23 cellular contexts compared by ENCODE assay signal in the genomic region with DNA sequence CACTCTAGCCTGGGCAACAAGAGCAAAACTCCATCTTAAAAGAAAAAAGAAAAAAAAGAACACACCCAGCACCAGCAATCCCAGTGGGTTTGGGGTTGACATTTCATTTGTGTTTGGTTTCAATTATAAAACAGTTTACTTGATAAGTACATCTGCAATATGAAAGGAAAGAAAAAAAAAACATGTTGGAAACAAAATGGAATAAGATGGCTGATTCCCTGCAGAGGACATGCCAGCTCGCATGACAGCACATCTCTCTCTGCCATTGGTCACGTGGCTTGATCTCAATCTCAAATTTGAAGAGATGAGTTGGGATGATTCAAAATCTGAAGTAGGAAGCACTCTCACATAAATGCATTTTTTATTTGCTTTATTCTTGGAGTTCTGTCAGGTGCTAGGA. TPM values are rescaled to one million over a fixed set of nuclear protein-coding genes. Genes with fewer than 3 reads are reported as not detected.
"Had no signal": no experiment of that assay in that cellular context is flagged by ENCODE, and none has a peak within 500 bp of the region (broad histone marks: within the 10 kb centered on the region; RNA-seq: fewer than 3 reads in every experiment).

No MANE protein-coding gene starts in this region.

- H3K4me2 ChIP-seq: hepatocyte had no signal

- H3K36me3 ChIP-seq: pancreas, right lobe of liver had no signal

- H3K27me3 Mint-ChIP-seq: activated CD4-positive, alpha-beta T cell treated with anti-CD3 and anti-CD28 coated beads, Interleukin-2, amount 10 ng/mL, durations not matched to agents 24 days and 14 days; activated CD8-positive, alpha-beta memory T cell treated with anti-CD3 and anti-CD28 coated beads, Interleukin-2, amount 10 ng/mL, durations not matched to agents 7 days and 5 days; activated naive CD8-positive, alpha-beta T cell treated with anti-CD3 and anti-CD28 coated beads, Interleukin-2, amount 50 U/mL, for 24 hours; type B pancreatic cell had no signal

- H3K27ac ChIP-seq: body of pancreas, epithelial cell of prostate, hepatocyte, left lung, pancreas, right lobe of liver, vagina had no signal

- H3K9me3 ChIP-seq: body of pancreas, left lung, pancreas, right lobe of liver, vagina had no signal

- H3K4me3 Mint-ChIP-seq: activated CD4-positive, alpha-beta T cell treated with anti-CD3 and anti-CD28 coated beads, Interleukin-2, amount 10 ng/mL, durations not matched to agents 24 days and 14 days; activated CD8-positive, alpha-beta memory T cell treated with anti-CD3 and anti-CD28 coated beads, Interleukin-2, amount 10 ng/mL, durations not matched to agents 7 days and 5 days; activated CD8-positive, alpha-beta T cell treated with anti-CD3 and anti-CD28 coated beads for 36 hours; activated naive CD8-positive, alpha-beta T cell treated with anti-CD3 and anti-CD28 coated beads, Interleukin-2, amount 50 U/mL, for 24 hours; immature natural killer cell; natural killer cell treated with Interleukin-12 subunit alpha and Interleukin-12 subunit beta and Interleukin-15 and Interleukin-18, amount 100 ng/mL, for 72 hours; stimulated activated naive CD8-positive, alpha-beta T cell treated with anti-CD3 and anti-CD28 coated beads, Interleukin-15, Interleukin-2, amounts not matched to agents 100 ng/mL and 50 ng/mL, for 24 hours; type B pancreatic cell had no signal

- H3K36me3 Mint-ChIP-seq: immature natural killer cell; natural killer cell treated with Interleukin-12 subunit alpha and Interleukin-12 subunit beta and Interleukin-15 and Interleukin-18, amount 100 ng/mL, for 72 hours; type B pancreatic cell had no signal

- H3K9me3 Mint-ChIP-seq: activated CD4-positive, alpha-beta T cell treated with anti-CD3 and anti-CD28 coated beads, Interleukin-2, amount 10 ng/mL, durations not matched to agents 24 days and 14 days; activated CD8-positive, alpha-beta T cell treated with anti-CD3 and anti-CD28 coated beads for 36 hours; activated naive CD8-positive, alpha-beta T cell treated with anti-CD3 and anti-CD28 coated beads, Interleukin-2, amount 50 U/mL, for 24 hours; immature natural killer cell; natural killer cell treated with Interleukin-12 subunit alpha and Interleukin-12 subunit beta and Interleukin-15 and Interleukin-18, amount 100 ng/mL, for 72 hours; stimulated activated naive CD8-positive, alpha-beta T cell treated with anti-CD3 and anti-CD28 coated beads, Interleukin-15, Interleukin-2, amounts not matched to agents 100 ng/mL and 50 ng/mL, for 24 hours; type B pancreatic cell had no signal

- ATAC-seq: activated CD8-positive, alpha-beta memory T cell treated with anti-CD3 and anti-CD28 coated beads, Interleukin-2, amount 10 ng/mL, durations not matched to agents 7 days and 5 days; activated CD8-positive, alpha-beta T cell treated with anti-CD3 and anti-CD28 coated beads for 36 hours; activated naive CD8-positive, alpha-beta T cell treated with anti-CD3 and anti-CD28 coated beads, Interleukin-2, amount 50 U/mL, for 24 hours; body of pancreas; left lung; natural killer cell treated with Interleukin-12 subunit alpha and Interleukin-12 subunit beta and Interleukin-15 and Interleukin-18, amount 100 ng/mL, for 72 hours; pancreas; right lobe of liver had no signal

- DNase-seq: activated CD4-positive, alpha-beta T cell treated with anti-CD3 and anti-CD28 coated beads, Interleukin-2, amount 10 ng/mL, durations not matched to agents 24 days and 14 days; activated CD8-positive, alpha-beta memory T cell treated with anti-CD3 and anti-CD28 coated beads, Interleukin-2, amount 10 ng/mL, durations not matched to agents 7 days and 5 days; activated CD8-positive, alpha-beta T cell treated with anti-CD3 and anti-CD28 coated beads for 36 hours; activated gamma-delta T cell; activated naive CD4-positive, alpha-beta T cell treated with anti-CD3 and anti-CD28 coated beads, Interleukin-2, amount 50 U/mL, for 16 hours; activated naive CD8-positive, alpha-beta T cell treated with anti-CD3 and anti-CD28 coated beads, Interleukin-2, amount 50 U/mL, for 24 hours; activated T-cell treated with anti-CD3 and anti-CD28 coated beads for 4 hours; anterior cingulate cortex; body of pancreas; glutamatergic neuron; immature natural killer cell; left lung; midbrain; pancreas; right lobe of liver; stimulated activated CD4-positive, alpha-beta T cell treated with anti-CD3 and anti-CD28 coated beads, Interleukin-1b, Interleukin-23, amount 100 ng/mL, for 48 hours had no signal

- H3K27ac Mint-ChIP-seq: activated CD4-positive, alpha-beta T cell treated with anti-CD3 and anti-CD28 coated beads, Interleukin-2, amount 10 ng/mL, durations not matched to agents 24 days and 14 days; activated CD8-positive, alpha-beta memory T cell treated with anti-CD3 and anti-CD28 coated beads, Interleukin-2, amount 10 ng/mL, durations not matched to agents 7 days and 5 days; activated CD8-positive, alpha-beta T cell treated with anti-CD3 and anti-CD28 coated beads for 36 hours; activated naive CD8-positive, alpha-beta T cell treated with anti-CD3 and anti-CD28 coated beads, Interleukin-2, amount 50 U/mL, for 24 hours; immature natural killer cell; natural killer cell treated with Interleukin-12 subunit alpha and Interleukin-12 subunit beta and Interleukin-15 and Interleukin-18, amount 100 ng/mL, for 72 hours; stimulated activated naive CD8-positive, alpha-beta T cell treated with anti-CD3 and anti-CD28 coated beads, Interleukin-15, Interleukin-2, amounts not matched to agents 100 ng/mL and 50 ng/mL, for 24 hours; type B pancreatic cell had no signal

- H2AFZ ChIP-seq: hepatocyte had no signal

- H3K4me3 ChIP-seq: body of pancreas, hepatocyte, left lung, pancreas, right lobe of liver, skin epidermis, vagina had no signal

- H3K4me1 Mint-ChIP-seq: immature natural killer cell had no signal

- H3K27me3 ChIP-seq: body of pancreas, hepatocyte, left lung, pancreas, right lobe of liver, vagina had no signal

RNA-seq across cellular contexts. Expression of gene CEP55, which starts 42.3 kb away (rescaled TPM):
- total RNA-seq: body of pancreas had no signal
